ENCODE assay signal across 9 cellular contexts in genomic region chr5:245717-246116, GRCh38. TPM values are rescaled to one million over a fixed set of nuclear protein-coding genes. Genes with fewer than 3 reads are reported as not detected.
A peak's percentile ranks its signal among the peaks of the same experiment; 100 is the strongest.
DNase-seq lines count a peak whose midpoint lies in the region; ATAC-seq, FAIRE-seq and TF ChIP-seq lines count a peak whose summit lies in the region.
"Not testable (repeated sequence)": the region's sequence is repeated elsewhere in the genome, so short reads cannot be mapped to it uniquely, and the experiment has no call there.
"Had no signal": no experiment of that assay in that cellular context is flagged by ENCODE, and none has a peak within 500 bp of the region (broad histone marks: within the 10 kb centered on the region; RNA-seq: fewer than 3 reads in every experiment).

No MANE protein-coding gene starts in this region.

- H2AFZ ChIP-seq in PC-3 (ENCODE audit: low read length); trophoblast cell (ENCODE audit: insufficient read depth, low read length, poor library complexity): not testable (repeated sequence)

- CTCF ChIA-PET in PC-3 (lab: Charles Lee): not testable (repeated sequence)

- not testable (repeated sequence) for FAIRE-seq in bronchial epithelial cell (lab: Jason Lieb, UNC)

- not testable (repeated sequence) for H3K4me2 ChIP-seq in PC-3 (ENCODE audit: low read length); trophoblast cell (ENCODE audit: low read length)

- peak; percentile 66 for ATAC-seq in PC-3

- H3K9me2 ChIP-seq in PC-3 (replicated peaks; ENCODE audit: low read length): not testable (repeated sequence)

- not testable (repeated sequence) for H2BK120ac ChIP-seq in trophoblast cell (ENCODE audit: insufficient read depth, low read length, poor library complexity)

- H4K91ac ChIP-seq in trophoblast cell (ENCODE audit: low read depth, low read length): not testable (repeated sequence)

- not testable (repeated sequence) for H3K14ac ChIP-seq in trophoblast cell (ENCODE audit: low read length)

- H3K9ac ChIP-seq in PC-3 (ENCODE audit: low read length); trophoblast cell (ENCODE audit: low read length): not testable (repeated sequence)

- not testable (repeated sequence) for H3K4ac ChIP-seq in trophoblast cell (ENCODE audit: low read depth, low read length)

- POLR2A ChIA-PET in PC-3 (lab: Charles Lee; ENCODE audit: unreplicated experiment): not testable (repeated sequence)

- not testable (repeated sequence) for H3K9me3 ChIP-seq in PC-3 (ENCODE audit: low read length)
- H3K9me3 ChIP-seq in trophoblast cell (ENCODE audit: insufficient read depth, low read depth, low read length): peaks cover 14% of the 10 kb centered on the region

- not testable (repeated sequence) for BruUV-seq in PC-3 (replicated peaks; lab: Mats Ljungman, UMichigan)

- H3K27ac ChIP-seq in PC-3 (ENCODE audit: low read length); trophoblast cell (ENCODE audit: low read depth, low read length): not testable (repeated sequence)
- H3K27ac ChIP-seq in epithelial cell of prostate: peak overlapping the region; percentile 31

- not testable (repeated sequence) for H2AK5ac ChIP-seq in trophoblast cell (ENCODE audit: low read length)

- H3K4me3 ChIP-seq in PC-3 (ENCODE audit: low read length); bronchial epithelial cell (ENCODE audit: low read depth, low read length); trophoblast cell (ENCODE audit: low read depth, low read length): not testable (repeated sequence)

- H3K79me2 ChIP-seq in PC-3 (ENCODE audit: low read length); trophoblast cell (ENCODE audit: control insufficient read depth, insufficient read depth, low read length, poor library complexity): not testable (repeated sequence)

- H4K8ac ChIP-seq in trophoblast cell (ENCODE audit: low read depth, low read length): not testable (repeated sequence)

- not testable (repeated sequence) for H3K23ac ChIP-seq in trophoblast cell (ENCODE audit: low read length)

- H3K79me1 ChIP-seq in trophoblast cell (ENCODE audit: low read length): not testable (repeated sequence)

- H3K4me1 ChIP-seq in PC-3 (ENCODE audit: insufficient read depth, low read length); trophoblast cell (ENCODE audit: control insufficient read depth in 1 of 2, insufficient read depth in 2 of 2, low read length in 2 of 2): not testable (repeated sequence)

- H4K20me1 ChIP-seq in PC-3 (ENCODE audit: low read length): not testable (repeated sequence)

- no CpG with 5 or more reads among the region's 5 CpGs for WGBS in trophoblast cell (ENCODE audit: extremely low coverage, insufficient coverage, insufficient read length)

- H2BK5ac ChIP-seq in trophoblast cell (ENCODE audit: low read depth, low read length, poor library complexity): not testable (repeated sequence)

- not testable (repeated sequence) for H2BK12ac ChIP-seq in trophoblast cell (ENCODE audit: low read length)

- TF ChIP-seq CTCF in PC-3 (conservative IDR thresholded peaks at IDR 0.05; ENCODE audit: low read depth, low read length); bronchial epithelial cell (IDR thresholded peaks at IDR 0.05; ENCODE audit: insufficient read depth, low read length, severe bottlenecking): not testable (repeated sequence)

- intact Hi-C loops in PC-3 (cut with micrococcal nuclease): not testable (repeated sequence)

- not testable (repeated sequence) for H3F3A ChIP-seq in PC-3 (ENCODE audit: low read length, unreplicated experiment)

- not testable (repeated sequence) for H3K18ac ChIP-seq in trophoblast cell (ENCODE audit: low read length)

- H3K36me3 ChIP-seq in PC-3 (ENCODE audit: low read depth, low read length) (peaks cover 57% of the 10 kb centered on the region), bronchial epithelial cell (ENCODE audit: control insufficient read depth, insufficient read depth, low read length) (peaks cover 12% of the 10 kb centered on the region), trophoblast cell (ENCODE audit: control insufficient read depth in 1 of 2, insufficient read depth in 2 of 2, low read length in 2 of 2) (peaks cover 33 to 50% of the 10 kb centered on the region in 2 experiments)

- H4K12ac ChIP-seq in trophoblast cell (ENCODE audit: low read depth, low read length): not testable (repeated sequence)

- H3K27me3 ChIP-seq in PC-3 (ENCODE audit: low read length); bronchial epithelial cell (ENCODE audit: control insufficient read depth, insufficient read depth, low read length); trophoblast cell (ENCODE audit: insufficient read depth, low read length): not testable (repeated sequence)

- DNase-seq in ELR (ENCODE audit: low read depth) (peak; percentile 62), PC-3 (peak; percentile 59), bronchial epithelial cell (ENCODE audit: low read depth) (peak; percentile 35), epithelial cell of prostate (ENCODE audit: low read depth, low spot score) (peak; percentile 1), trophoblast cell (peak; percentile 62 to 92)
- peak; percentile 15 for DNase-seq in activated CD8-positive, alpha-beta memory T cell treated with anti-CD3 and anti-CD28 coated beads for 24 hours

RNA-seq across cellular contexts. Expression of gene PDCD6, which starts 25.7 kb away (rescaled TPM):
- total RNA-seq in PC-3 (2014; rRNA removed) (158 and 200 TPM in 2 replicates), bronchial epithelial cell (189 and 195 TPM in 2 replicates)
- 84.3 and 85.8 TPM in 2 replicates for polyA plus RNA-seq in trophoblast cell (2013)

RNA-seq across cellular contexts. Expression of gene SDHA, which starts 27.6 kb away (rescaled TPM):
- total RNA-seq in PC-3 (2014; rRNA removed) (163 and 181 TPM in 2 replicates), bronchial epithelial cell (106 and 136 TPM in 2 replicates)
- 117 and 122 TPM in 2 replicates for polyA plus RNA-seq in trophoblast cell (2013)

RNA-seq across cellular contexts. Expression of gene CCDC127, which starts 27.8 kb away (rescaled TPM):
- total RNA-seq in PC-3 (2014; rRNA removed) (4.1 and 5.4 TPM in 2 replicates), bronchial epithelial cell (2.9 and 4.1 TPM in 2 replicates)
- polyA plus RNA-seq in trophoblast cell (2013): 3.6 and 3.8 TPM in 2 replicates

RNA-seq across cellular contexts. Expression of gene LRRC14B, which starts 54.4 kb away (rescaled TPM):
- total RNA-seq in PC-3 (2014; rRNA removed): not detected in 2 replicates
- not detected in 2 replicates for total RNA-seq in bronchial epithelial cell
- polyA plus RNA-seq in trophoblast cell (2013): 0.05 and 0.06 TPM in 2 replicates
- total RNA-seq: CD8-positive, alpha-beta memory T cell had no signal
- polyA plus RNA-seq: A549; CD14-positive monocyte; CD8-positive, alpha-beta memory T cell had no signal

Comparison
In these comparisons a context has a peak if more than half of its experiments do, and no peak if none do; other contexts are left out.
1. DNase-seq: peak in every context shown above with its lines; median percentile 77 in trophoblast cell; 62 in ELR; 59 in PC-3; 35 in bronchial epithelial cell; 15 in activated CD8-positive, alpha-beta memory T cell treated with anti-CD3 and anti-CD28 coated beads for 24 hours; 1 in epithelial cell of prostate.